1 cellular context compared by ENCODE assay signal in genomic region chr6:167668019-167668753, GRCh38.
TF ChIP-seq lines count a peak whose summit lies in the region.

No MANE protein-coding gene starts in this region.

TF ChIP-seq in HepG2, 621 proteins besides CTCF, POLR2A, EP300 and RAD21 (continued from another document and continues in another):
- TF ChIP-seq, protein P1, sequence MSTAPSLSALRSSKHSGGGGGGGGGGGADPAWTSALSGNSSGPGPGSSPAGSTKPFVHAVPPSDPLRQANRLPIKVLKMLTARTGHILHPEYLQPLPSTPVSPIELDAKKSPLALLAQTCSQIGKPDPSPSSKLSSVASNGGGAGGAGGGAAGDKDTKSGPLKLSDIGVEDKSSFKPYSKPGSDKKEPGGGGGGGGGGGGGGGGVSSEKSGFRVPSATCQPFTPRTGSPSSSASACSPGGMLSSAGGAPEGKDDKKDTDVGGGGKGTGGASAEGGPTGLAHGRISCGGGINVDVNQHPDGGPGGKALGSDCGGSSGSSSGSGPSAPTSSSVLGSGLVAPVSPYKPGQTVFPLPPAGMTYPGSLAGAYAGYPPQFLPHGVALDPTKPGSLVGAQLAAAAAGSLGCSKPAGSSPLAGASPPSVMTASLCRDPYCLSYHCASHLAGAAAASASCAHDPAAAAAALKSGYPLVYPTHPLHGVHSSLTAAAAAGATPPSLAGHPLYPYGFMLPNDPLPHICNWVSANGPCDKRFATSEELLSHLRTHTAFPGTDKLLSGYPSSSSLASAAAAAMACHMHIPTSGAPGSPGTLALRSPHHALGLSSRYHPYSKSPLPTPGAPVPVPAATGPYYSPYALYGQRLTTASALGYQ (CRISPR knock-in tag; IDR thresholded peaks at IDR 0.05) = 0 out of 2 replicates have a peak, but pooled peaks have one; percentile 62
- TF ChIP-seq NFYB (CRISPR knock-in tag; IDR thresholded peaks at IDR 0.05) (no peak), CBX5 (CRISPR knock-in tag; IDR thresholded peaks at IDR 0.05; ENCODE audit: borderline replicate concordance) (peak; percentile 34; the same call in 1 of the 2 replicates), MAX (IDR thresholded peaks at IDR 0.05) (no peak), ZNF367 (CRISPR knock-in tag; IDR thresholded peaks at IDR 0.05; ENCODE audit: borderline replicate concordance) (peak; percentile 23; the same call in 1 of the 2 replicates), ZNF850 (CRISPR knock-in tag; conservative IDR thresholded peaks at IDR 0.05) (no peak), FOXP4 (CRISPR knock-in tag; IDR thresholded peaks at IDR 0.05) (peak; percentile 98), FOXK1 (CRISPR knock-in tag; IDR thresholded peaks at IDR 0.05; ENCODE audit: borderline replicate concordance, low read depth) (peak; percentile 97), ELF4 (CRISPR knock-in tag; IDR thresholded peaks at IDR 0.05; ENCODE audit: borderline replicate concordance) (no peak), YY1 (IDR thresholded peaks at IDR 0.05; ENCODE audit: insufficient read depth, insufficient replicate concordance, low read depth, low read length) (peak; percentile 61), KDM3A (CRISPR knock-in tag; IDR thresholded peaks at IDR 0.05; ENCODE audit: low read depth) (peak; percentile 70; the same call in 1 of the 2 replicates), ZNF460 (CRISPR knock-in tag; IDR thresholded peaks at IDR 0.05; ENCODE audit: borderline replicate concordance) (no peak; the same call in 1 of the 2 replicates), ZNF674 (CRISPR knock-in tag; IDR thresholded peaks at IDR 0.05; ENCODE audit: low read depth) (0 out of 2 replicates have a peak, but pooled peaks have one; percentile 80), POLR2AphosphoS5 (IDR thresholded peaks at IDR 0.05; ENCODE audit: low read depth, low read length) (peak; percentile 24; the same call in 1 of the 2 replicates), MAZ (IDR thresholded peaks at IDR 0.05; ENCODE audit: borderline replicate concordance, low read depth, low read length) (0 out of 2 replicates have a peak, but pooled peaks have one; percentile 24), MAZ (CRISPR knock-in tag; IDR thresholded peaks at IDR 0.05; ENCODE audit: low read depth) (0 out of 2 replicates have a peak, but pooled peaks have one; percentile 61), ZNF784 (CRISPR knock-in tag; IDR thresholded peaks at IDR 0.05; ENCODE audit: borderline replicate concordance) (no peak), NKX3-1 (CRISPR knock-in tag; IDR thresholded peaks at IDR 0.05) (0 out of 2 replicates have a peak, but pooled peaks have one; percentile 21), HNF4A (CRISPR knock-in tag; IDR thresholded peaks at IDR 0.05) (peak; percentile 94), ZBTB20 (CRISPR knock-in tag; IDR thresholded peaks at IDR 0.05; ENCODE audit: borderline replicate concordance, low read depth) (peak; percentile 91; the same call in 1 of the 2 replicates), ZNF121 (CRISPR knock-in tag; IDR thresholded peaks at IDR 0.05) (peak; percentile 72; the same call in 1 of the 2 replicates), ZNF251 (CRISPR knock-in tag; IDR thresholded peaks at IDR 0.05) (no peak), CBFB (CRISPR knock-in tag; IDR thresholded peaks at IDR 0.05) (peak; percentile 16; the same call in 1 of the 2 replicates), ELF3 (CRISPR knock-in tag; IDR thresholded peaks at IDR 0.05) (peak; percentile 92), ZNF501 (CRISPR knock-in tag; IDR thresholded peaks at IDR 0.05) (peak; percentile 99), ZNF256 (CRISPR knock-in tag; conservative IDR thresholded peaks at IDR 0.05) (0 out of 2 replicates have a peak, but pooled peaks have one; percentile 62), JUND (CRISPR knock-in tag; IDR thresholded peaks at IDR 0.05) (peak; percentile 84), MEIS2 (CRISPR knock-in tag; IDR thresholded peaks at IDR 0.05) (peak; percentile 97), TRIM24 (CRISPR knock-in tag; IDR thresholded peaks at IDR 0.05) (peak; percentile 71; the same call in 1 of the 2 replicates), ZNF274 (CRISPR knock-in tag; IDR thresholded peaks at IDR 0.05) (peak; percentile 72; the same call in 1 of the 2 replicates), ZNF792 (CRISPR knock-in tag; IDR thresholded peaks at IDR 0.05) (peak; percentile 75; the same call in 1 of the 2 replicates), PHF20 (CRISPR knock-in tag; IDR thresholded peaks at IDR 0.05) (peak; percentile 45; the same call in 1 of the 2 replicates), ZBTB7B (CRISPR knock-in tag; IDR thresholded peaks at IDR 0.05) (peak; percentile 88), KLF16 (CRISPR knock-in tag; IDR thresholded peaks at IDR 0.05) (peak in 1 of 2 experiments; percentile 96; a peak in 2 of 4 replicates), ZNF749 (CRISPR knock-in tag; IDR thresholded peaks at IDR 0.05; ENCODE audit: borderline replicate concordance) (peak; percentile 96; the same call in 1 of the 2 replicates), ZNF777 (CRISPR knock-in tag; IDR thresholded peaks at IDR 0.05) (no peak), TOE1 (CRISPR knock-in tag; IDR thresholded peaks at IDR 0.05) (no peak), HMG20B (CRISPR knock-in tag; conservative IDR thresholded peaks at IDR 0.05) (peak; percentile 73; the same call in 1 of the 2 replicates), ZNF704 (CRISPR knock-in tag; IDR thresholded peaks at IDR 0.05; ENCODE audit: borderline replicate concordance) (no peak), ARNT (IDR thresholded peaks at IDR 0.05) (no peak), RELA (CRISPR knock-in tag; IDR thresholded peaks at IDR 0.05) (no peak), STAT5B (CRISPR knock-in tag; IDR thresholded peaks at IDR 0.05) (no peak), NR2C2 (CRISPR knock-in tag; IDR thresholded peaks at IDR 0.05; ENCODE audit: borderline replicate concordance) (peak; percentile 91), ARID4A (CRISPR knock-in tag; IDR thresholded peaks at IDR 0.05; ENCODE audit: borderline replicate concordance) (peak; percentile 99)
- TF ChIP-seq, protein P2, sequence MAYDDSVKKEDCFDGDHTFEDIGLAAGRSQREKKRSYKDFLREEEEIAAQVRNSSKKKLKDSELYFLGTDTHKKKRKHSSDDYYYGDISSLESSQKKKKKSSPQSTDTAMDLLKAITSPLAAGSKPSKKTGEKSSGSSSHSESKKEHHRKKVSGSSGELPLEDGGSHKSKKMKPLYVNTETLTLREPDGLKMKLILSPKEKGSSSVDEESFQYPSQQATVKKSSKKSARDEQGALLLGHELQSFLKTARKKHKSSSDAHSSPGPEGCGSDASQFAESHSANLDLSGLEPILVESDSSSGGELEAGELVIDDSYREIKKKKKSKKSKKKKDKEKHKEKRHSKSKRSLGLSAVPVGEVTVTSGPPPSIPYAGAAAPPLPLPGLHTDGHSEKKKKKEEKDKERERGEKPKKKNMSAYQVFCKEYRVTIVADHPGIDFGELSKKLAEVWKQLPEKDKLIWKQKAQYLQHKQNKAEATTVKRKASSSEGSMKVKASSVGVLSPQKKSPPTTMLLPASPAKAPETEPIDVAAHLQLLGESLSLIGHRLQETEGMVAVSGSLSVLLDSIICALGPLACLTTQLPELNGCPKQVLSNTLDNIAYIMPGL (CRISPR knock-in tag; IDR thresholded peaks at IDR 0.05; ENCODE audit: borderline replicate concordance in 1 of 2, low read depth in 1 of 2) = peak; percentile 74; a peak in 3 of 4 replicates
- TF ChIP-seq, protein P3, sequence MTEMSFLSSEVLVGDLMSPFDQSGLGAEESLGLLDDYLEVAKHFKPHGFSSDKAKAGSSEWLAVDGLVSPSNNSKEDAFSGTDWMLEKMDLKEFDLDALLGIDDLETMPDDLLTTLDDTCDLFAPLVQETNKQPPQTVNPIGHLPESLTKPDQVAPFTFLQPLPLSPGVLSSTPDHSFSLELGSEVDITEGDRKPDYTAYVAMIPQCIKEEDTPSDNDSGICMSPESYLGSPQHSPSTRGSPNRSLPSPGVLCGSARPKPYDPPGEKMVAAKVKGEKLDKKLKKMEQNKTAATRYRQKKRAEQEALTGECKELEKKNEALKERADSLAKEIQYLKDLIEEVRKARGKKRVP (CRISPR knock-in tag; IDR thresholded peaks at IDR 0.05) = peak in 1 of 2 experiments; percentile 93; a peak in 2 of 4 replicates
- TF ChIP-seq, protein P4, sequence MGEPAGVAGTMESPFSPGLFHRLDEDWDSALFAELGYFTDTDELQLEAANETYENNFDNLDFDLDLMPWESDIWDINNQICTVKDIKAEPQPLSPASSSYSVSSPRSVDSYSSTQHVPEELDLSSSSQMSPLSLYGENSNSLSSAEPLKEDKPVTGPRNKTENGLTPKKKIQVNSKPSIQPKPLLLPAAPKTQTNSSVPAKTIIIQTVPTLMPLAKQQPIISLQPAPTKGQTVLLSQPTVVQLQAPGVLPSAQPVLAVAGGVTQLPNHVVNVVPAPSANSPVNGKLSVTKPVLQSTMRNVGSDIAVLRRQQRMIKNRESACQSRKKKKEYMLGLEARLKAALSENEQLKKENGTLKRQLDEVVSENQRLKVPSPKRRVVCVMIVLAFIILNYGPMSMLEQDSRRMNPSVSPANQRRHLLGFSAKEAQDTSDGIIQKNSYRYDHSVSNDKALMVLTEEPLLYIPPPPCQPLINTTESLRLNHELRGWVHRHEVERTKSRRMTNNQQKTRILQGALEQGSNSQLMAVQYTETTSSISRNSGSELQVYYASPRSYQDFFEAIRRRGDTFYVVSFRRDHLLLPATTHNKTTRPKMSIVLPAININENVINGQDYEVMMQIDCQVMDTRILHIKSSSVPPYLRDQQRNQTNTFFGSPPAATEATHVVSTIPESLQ (CRISPR knock-in tag; conservative IDR thresholded peaks at IDR 0.05) = no peak
- TF ChIP-seq, protein P5, sequence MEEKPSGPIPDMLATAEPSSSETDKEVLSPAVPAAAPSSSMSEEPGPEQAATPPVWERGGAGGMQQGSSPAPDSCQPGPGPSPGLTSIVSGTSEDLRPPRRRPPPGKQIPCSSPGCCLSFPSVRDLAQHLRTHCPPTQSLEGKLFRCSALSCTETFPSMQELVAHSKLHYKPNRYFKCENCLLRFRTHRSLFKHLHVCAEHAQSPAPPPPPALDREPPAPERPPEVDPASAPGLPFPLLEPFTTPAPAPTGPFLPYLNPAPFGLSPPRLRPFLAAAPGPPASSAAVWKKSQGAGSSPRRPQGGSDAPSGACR (CRISPR knock-in tag; IDR thresholded peaks at IDR 0.05) = peak; percentile 98
- TF ChIP-seq, protein P6, sequence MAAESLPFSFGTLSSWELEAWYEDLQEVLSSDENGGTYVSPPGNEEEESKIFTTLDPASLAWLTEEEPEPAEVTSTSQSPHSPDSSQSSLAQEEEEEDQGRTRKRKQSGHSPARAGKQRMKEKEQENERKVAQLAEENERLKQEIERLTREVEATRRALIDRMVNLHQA (CRISPR knock-in tag; IDR thresholded peaks at IDR 0.05) = no peak
